Comparison of ENCODE assay signal across 28 cellular contexts in genomic region chr1:215970406-215970805, GRCh38.
DNase-seq lines count a peak whose midpoint lies in the region; ATAC-seq, FAIRE-seq and TF ChIP-seq lines count a peak whose summit lies in the region.
"Had no signal": no experiment of that assay in that cellular context is flagged by ENCODE, and none has a peak within 500 bp of the region (broad histone marks: within the 10 kb centered on the region; RNA-seq: fewer than 3 reads in every experiment).

No MANE protein-coding gene starts in this region.

- H3K9me3 ChIP-seq in astrocyte (ENCODE audit: insufficient read depth, low read depth, low read length): no peaks in the 10 kb centered on the region
- H3K9me3 ChIP-seq: BLaER1 treated with 17β-estradiol and CSF1 and Interleukin-3, amounts not matched to agents 10 nM and 100 nM; Caco-2; gastrocnemius medialis; spleen had no signal

- no peaks in the 10 kb centered on the region for H3K9me3 Mint-ChIP-seq in astrocyte (ENCODE audit: unreplicated experiment)
- H3K9me3 Mint-ChIP-seq: activated CD4-positive, alpha-beta memory T cell treated with anti-CD3 and anti-CD28 coated beads, Interleukin-2, amount 10 ng/mL, durations not matched to agents 7 days and 5 days; type B pancreatic cell had no signal

- H3K79me2 ChIP-seq in astrocyte (ENCODE audit: insufficient read depth, low read length): no peaks in the 10 kb centered on the region

- no peaks in the 10 kb centered on the region for H3K4me1 ChIP-seq in astrocyte (ENCODE audit: insufficient read depth, low read length)
- H3K4me1 ChIP-seq: BLaER1 treated with 17β-estradiol and CSF1 and Interleukin-3, amounts not matched to agents 10 nM and 100 nM; gastrocnemius medialis; spleen had no signal

- no peaks in the 10 kb centered on the region for H3K27me3 Mint-ChIP-seq in astrocyte (ENCODE audit: low read depth, unreplicated experiment)
- H3K27me3 Mint-ChIP-seq: activated CD4-positive, alpha-beta memory T cell treated with anti-CD3 and anti-CD28 coated beads, Interleukin-2, amount 10 ng/mL, durations not matched to agents 7 days and 5 days; activated naive CD8-positive, alpha-beta T cell treated with anti-CD3 and anti-CD28 coated beads for 36 hours; natural killer cell treated with Interleukin-12 subunit alpha and Interleukin-12 subunit beta and Interleukin-15 and Interleukin-18, amount 100 ng/mL, for 72 hours had no signal

- H3K27ac ChIP-seq in astrocyte (ENCODE audit: low read depth, low read length): no peak overlapping the region
- H3K27ac ChIP-seq: BLaER1 treated with 17β-estradiol and CSF1 and Interleukin-3, amounts not matched to agents 10 nM and 100 nM; gastrocnemius medialis; spleen had no signal

- no peak overlapping the region for H3K4me3 ChIP-seq in astrocyte (ENCODE audit: insufficient read depth, low read depth, low read length)
- H3K4me3 ChIP-seq: BLaER1 treated with 17β-estradiol and CSF1 and Interleukin-3, amounts not matched to agents 10 nM and 100 nM; gastrocnemius medialis; spleen had no signal

- no peak for ATAC-seq in stimulated activated naive CD8-positive, alpha-beta T cell treated with anti-CD3 and anti-CD28 coated beads, Interleukin-15, Interleukin-2, amounts not matched to agents 100 U/mL and 50 U/mL, for 24 hours
- ATAC-seq in HG02759 (IDR thresholded peaks at IDR 0.05; ENCODE audit: unreplicated experiment) (no peak), HG03135 (IDR thresholded peaks at IDR 0.05; ENCODE audit: unreplicated experiment) (no peak)
- ATAC-seq: activated CD4-positive, CD25-positive, alpha-beta regulatory T cell treated with anti-CD3 and anti-CD28 coated beads, Interleukin-2, amount 50 U/mL, for 24 hours; esophagus mucosa; gastrocnemius medialis; natural killer cell treated with Interleukin-12 subunit alpha and Interleukin-12 subunit beta and Interleukin-15 and Interleukin-18, amount 100 ng/mL, for 72 hours; Panc1 had no signal

- FAIRE-seq in astrocyte (lab: Jason Lieb, UNC): no peak
- no peak for FAIRE-seq in GM19239 (lab: Jason Lieb, UNC)

- no peaks in the 10 kb centered on the region for H4K20me1 ChIP-seq in astrocyte (ENCODE audit: insufficient read depth, low read length)
- H4K20me1 ChIP-seq: BLaER1 treated with 17β-estradiol and CSF1 and Interleukin-3, amounts not matched to agents 10 nM and 100 nM had no signal

- no peak overlapping the region for H3K4me2 ChIP-seq in astrocyte (ENCODE audit: low read length)
- H3K4me2 ChIP-seq: BLaER1 treated with 17β-estradiol and CSF1 and Interleukin-3, amounts not matched to agents 10 nM and 100 nM had no signal

- DNase-seq in ACHN (peak; percentile 9), ELR (ENCODE audit: low read depth) (peak; percentile 21), astrocyte (ENCODE audit: low read depth) (peak; percentile 36), islet precursor cell (peak; percentile 63), GM19239 (ENCODE audit: insufficient read length, low spot score) (no peak)
- DNase-seq in stimulated activated naive CD8-positive, alpha-beta T cell treated with anti-CD3 and anti-CD28 coated beads, Interleukin-15, Interleukin-2, amounts not matched to agents 100 U/mL and 50 U/mL, for 24 hours: no peak
- DNase-seq: activated CD4-positive, alpha-beta memory T cell treated with anti-CD3 and anti-CD28 coated beads, Interleukin-2, amount 10 ng/mL, durations not matched to agents 7 days and 5 days; activated CD8-positive, alpha-beta memory T cell treated with anti-CD3 and anti-CD28 coated beads, Interleukin-2, amount 50 U/mL, for 48 hours; activated naive CD8-positive, alpha-beta T cell treated with anti-CD3 and anti-CD28 coated beads for 36 hours; aorta; central memory CD4-positive, alpha-beta T cell; DMS79; gastrocnemius medialis; hippocampal formation; immature natural killer cell; NCI-H1092 treated with DMSO at 0.1 percent for 48 hours; NCI-H2029 treated with DMSO at 0.1 percent for 48 hours; NCI-H526 treated with DMSO at 0.1 percent for 48 hours; spleen had no signal

- peaks cover 11% of the 10 kb centered on the region for H3K4me1 Mint-ChIP-seq in astrocyte (ENCODE audit: low read depth, unreplicated experiment)
- H3K4me1 Mint-ChIP-seq: activated CD4-positive, alpha-beta memory T cell treated with anti-CD3 and anti-CD28 coated beads, Interleukin-2, amount 10 ng/mL, durations not matched to agents 7 days and 5 days; activated naive CD8-positive, alpha-beta T cell treated with anti-CD3 and anti-CD28 coated beads for 36 hours; immature natural killer cell had no signal

- no peaks in the 10 kb centered on the region for H3K27me3 ChIP-seq in astrocyte (ENCODE audit: insufficient read depth, low read length)
- H3K27me3 ChIP-seq: BLaER1 treated with 17β-estradiol and CSF1 and Interleukin-3, amounts not matched to agents 10 nM and 100 nM; gastrocnemius medialis; spleen had no signal

- no peaks in the 10 kb centered on the region for H3K36me3 Mint-ChIP-seq in astrocyte (ENCODE audit: low read depth, unreplicated experiment)
- H3K36me3 Mint-ChIP-seq: activated naive CD8-positive, alpha-beta T cell treated with anti-CD3 and anti-CD28 coated beads for 36 hours; immature natural killer cell; type B pancreatic cell had no signal

- no peak for TF ChIP-seq CTCF in astrocyte (IDR thresholded peaks at IDR 0.05; ENCODE audit: insufficient read depth, low read depth, low read length)

- no peak overlapping the region for H2AFZ ChIP-seq in astrocyte (ENCODE audit: low read depth, low read length)

- in situ Hi-C loops in ACHN (cut with HindIII; ENCODE audit: low pct_ligation_motif_present, low pct_unique_long_range_greater_than_20kb, low sequenced_read_pairs): no loop called here

- H3K9ac ChIP-seq in astrocyte (ENCODE audit: low read length): no peak overlapping the region
- H3K9ac ChIP-seq: BLaER1 treated with 17β-estradiol and CSF1 and Interleukin-3, amounts not matched to agents 10 nM and 100 nM had no signal

- H3K4me3 Mint-ChIP-seq in astrocyte (ENCODE audit: unreplicated experiment): no peak overlapping the region
- H3K4me3 Mint-ChIP-seq: activated CD4-positive, alpha-beta memory T cell treated with anti-CD3 and anti-CD28 coated beads, Interleukin-2, amount 10 ng/mL, durations not matched to agents 7 days and 5 days; activated naive CD8-positive, alpha-beta T cell treated with anti-CD3 and anti-CD28 coated beads for 36 hours; immature natural killer cell; natural killer cell treated with Interleukin-12 subunit alpha and Interleukin-12 subunit beta and Interleukin-15 and Interleukin-18, amount 100 ng/mL, for 72 hours; type B pancreatic cell had no signal

- no peaks in the 10 kb centered on the region for H3K36me3 ChIP-seq in astrocyte (ENCODE audit: insufficient read depth, low read length)
- H3K36me3 ChIP-seq: BLaER1 treated with 17β-estradiol and CSF1 and Interleukin-3, amounts not matched to agents 10 nM and 100 nM; gastrocnemius medialis; spleen had no signal

- peak overlapping the region; percentile 28 for H3K27ac Mint-ChIP-seq in astrocyte (ENCODE audit: unreplicated experiment)
- H3K27ac Mint-ChIP-seq: activated CD4-positive, alpha-beta memory T cell treated with anti-CD3 and anti-CD28 coated beads, Interleukin-2, amount 10 ng/mL, durations not matched to agents 7 days and 5 days; activated naive CD8-positive, alpha-beta T cell treated with anti-CD3 and anti-CD28 coated beads for 36 hours; immature natural killer cell; natural killer cell treated with Interleukin-12 subunit alpha and Interleukin-12 subunit beta and Interleukin-15 and Interleukin-18, amount 100 ng/mL, for 72 hours; type B pancreatic cell had no signal

Comparison
In these comparisons a context has a peak if more than half of its experiments do, and no peak if none do; other contexts are left out.
1. DNase-seq: peak in ACHN (single experiment), ELR (single experiment), astrocyte (single experiment) and islet precursor cell (single experiment); none in stimulated activated naive CD8-positive, alpha-beta T cell treated with anti-CD3 and anti-CD28 coated beads, Interleukin-15, Interleukin-2, amounts not matched to agents 100 U/mL and 50 U/mL, for 24 hours (single experiment) and GM19239 (single experiment).